In genomic region chr1:94284481-94284880, GRCh38 we compare ENCODE assay signal across 1 cellular context.
TF ChIP-seq lines count a peak whose summit lies in the region.

No MANE protein-coding gene starts in this region.

TF ChIP-seq in endothelial cell of umbilical vein, 7 proteins besides CTCF, POLR2A, EP300 and RAD21 (continued from another document):
- no peak for TF ChIP-seq GATA2 (IDR thresholded peaks at IDR 0.05; ENCODE audit: insufficient read depth, insufficient read length, low read depth, low read length)
- TF ChIP-seq MYC (IDR thresholded peaks at IDR 0.05; ENCODE audit: low read depth, low read length) = no peak
- no peak for TF ChIP-seq JUN (IDR thresholded peaks at IDR 0.05; ENCODE audit: borderline replicate concordance, insufficient read depth, insufficient read length, low read depth)
- no peak for TF ChIP-seq MAX (IDR thresholded peaks at IDR 0.05; ENCODE audit: insufficient read depth, insufficient read length)
- no peak for TF ChIP-seq POLR2AphosphoS5 (IDR thresholded peaks at IDR 0.05; ENCODE audit: insufficient read depth, low read depth, low read length)
TF ChIP-seq in endothelial cell of umbilical vein: peak in this region for 0.
